25 cellular contexts compared by ENCODE assay signal in genomic region chr11:114088216-114088615, GRCh38. TPM values are rescaled to one million over a fixed set of nuclear protein-coding genes. Genes with fewer than 3 reads are reported as not detected.
DNase-seq lines count a peak whose midpoint lies in the region; ATAC-seq, FAIRE-seq and TF ChIP-seq lines count a peak whose summit lies in the region.
"Had no signal": no experiment of that assay in that cellular context is flagged by ENCODE, and none has a peak within 500 bp of the region (broad histone marks: within the 10 kb centered on the region; RNA-seq: fewer than 3 reads in every experiment).

No MANE protein-coding gene starts in this region.

- POLR2A ChIA-PET in activated CD4-positive, alpha-beta memory T cell treated with anti-CD3 and anti-CD28 coated beads, Interleukin-2, amount 10 ng/mL, durations not matched to agents 7 days and 5 days (lab: Charles Lee): no interaction called here

- ATAC-seq in HG02588 (IDR thresholded peaks at IDR 0.05; ENCODE audit: unreplicated experiment): no peak
- ATAC-seq: CD8-positive, alpha-beta T cell; lower lobe of right lung; pancreas; SK-N-SH treated with all-trans-retinoic acid at 6 μM for 48 hours had no signal

- H3K27me3 ChIP-seq in Loucy (ENCODE audit: insufficient read depth, low read length, poor library complexity, severe bottlenecking) (no peaks in the 10 kb centered on the region), sigmoid colon (no peaks in the 10 kb centered on the region)
- H3K27me3 ChIP-seq: pancreas, Peyer's patch had no signal

- TF ChIP-seq CTCF in 22Rv1 (IDR thresholded peaks at IDR 0.05): no peak
- no peak for TF ChIP-seq CTCF in Loucy (conservative IDR thresholded peaks at IDR 0.05; ENCODE audit: low read length)
- TF ChIP-seq CTCF in sigmoid colon (IDR thresholded peaks at IDR 0.05): no peak

- H3K4me1 ChIP-seq in Loucy (ENCODE audit: insufficient read depth, low read length, poor library complexity, severe bottlenecking) (peaks cover 83% of the 10 kb centered on the region), sigmoid colon (peaks cover 0 to 100% (median 97%) of the 10 kb centered on the region in 4 donors)

- H3K4me3 ChIP-seq in Loucy (ENCODE audit: low read length, poor library complexity, severe bottlenecking): no peak overlapping the region
- H3K4me3 ChIP-seq in sigmoid colon: no peak overlapping the region
- H3K4me3 ChIP-seq: lower lobe of right lung, pancreas, Peyer's patch had no signal

- peaks cover 7% of the 10 kb centered on the region for H3K27me3 Mint-ChIP-seq in activated CD4-positive, alpha-beta memory T cell treated with anti-CD3 and anti-CD28 coated beads, Interleukin-2, amount 10 ng/mL, durations not matched to agents 7 days and 5 days

- no peak overlapping the region for H3K4me3 Mint-ChIP-seq in activated CD4-positive, alpha-beta memory T cell treated with anti-CD3 and anti-CD28 coated beads, Interleukin-2, amount 10 ng/mL, durations not matched to agents 7 days and 5 days
- H3K4me3 Mint-ChIP-seq: activated naive CD8-positive, alpha-beta T cell treated with anti-CD3 and anti-CD28 coated beads, Interleukin-2, amount 10 ng/mL, durations not matched to agents 7 days and 5 days; activated T-helper 1 cell treated with anti-CD3 and anti-CD28 coated beads, Interleukin-12 subunit alpha, Interleukin-12 subunit beta, Interleukin-2, Interleukin-4 antibody, amounts not matched to agents 30 ng/mL and 10 ng/mL and 1 ng/mL, durations not matched to agents 14 hours and 24 hours and 36 hours; CD8-positive, alpha-beta T cell; central memory CD8-positive, alpha-beta T cell; HFFc6 had no signal

- no peak for TF ChIP-seq POLR2A in sigmoid colon (IDR thresholded peaks at IDR 0.05)
- TF ChIP-seq POLR2A in GM12891 (IDR thresholded peaks at IDR 0.05; ENCODE audit: low read depth, low read length): no peak

- H3K4me1 Mint-ChIP-seq in activated CD4-positive, alpha-beta memory T cell treated with anti-CD3 and anti-CD28 coated beads, Interleukin-2, amount 10 ng/mL, durations not matched to agents 7 days and 5 days: peaks cover 25% of the 10 kb centered on the region

- TF ChIP-seq EP300 in sigmoid colon (IDR thresholded peaks at IDR 0.05): no peak

- H3K27ac ChIP-seq in 22Rv1 (peak overlapping the region; percentile 82), cingulate gyrus (ENCODE audit: low read depth, low read length) (peak overlapping the region; percentile 67), sigmoid colon (peak overlapping the region in 1 of 4 donors; percentile 27)
- H3K27ac ChIP-seq: lower lobe of right lung, pancreas, Peyer's patch had no signal

- H3K9me3 ChIP-seq in Loucy (ENCODE audit: insufficient read depth, low read depth, low read length) (no peaks in the 10 kb centered on the region), sigmoid colon (no peaks in the 10 kb centered on the region)
- H3K9me3 ChIP-seq: lower lobe of right lung, pancreas, Peyer's patch had no signal

- WGBS in sigmoid colon, 2 donors: 76 to 85% methylated on average over 9 of the region's 9 CpGs

- no peaks in the 10 kb centered on the region for H3K9me2 ChIP-seq in Loucy (replicated peaks; ENCODE audit: low read depth, low read length)

- no peaks in the 10 kb centered on the region for H3K9me3 Mint-ChIP-seq in activated CD4-positive, alpha-beta memory T cell treated with anti-CD3 and anti-CD28 coated beads, Interleukin-2, amount 10 ng/mL, durations not matched to agents 7 days and 5 days
- H3K9me3 Mint-ChIP-seq: activated naive CD8-positive, alpha-beta T cell treated with anti-CD3 and anti-CD28 coated beads, Interleukin-2, amount 10 ng/mL, durations not matched to agents 7 days and 5 days; activated T-helper 1 cell treated with anti-CD3 and anti-CD28 coated beads, Interleukin-12 subunit alpha, Interleukin-12 subunit beta, Interleukin-2, Interleukin-4 antibody, amounts not matched to agents 30 ng/mL and 10 ng/mL and 1 ng/mL, durations not matched to agents 14 hours and 24 hours and 36 hours; CD8-positive, alpha-beta T cell; central memory CD8-positive, alpha-beta T cell; effector memory CD8-positive, alpha-beta T cell; HFFc6 had no signal

- peak overlapping the region; percentile 42 for H3K9ac ChIP-seq in Loucy (ENCODE audit: low read depth, low read length, poor library complexity, severe bottlenecking)

- no peak overlapping the region for H3K27ac Mint-ChIP-seq in activated CD4-positive, alpha-beta memory T cell treated with anti-CD3 and anti-CD28 coated beads, Interleukin-2, amount 10 ng/mL, durations not matched to agents 7 days and 5 days
- H3K27ac Mint-ChIP-seq: activated T-helper 1 cell treated with anti-CD3 and anti-CD28 coated beads, Interleukin-12 subunit alpha, Interleukin-12 subunit beta, Interleukin-2, Interleukin-4 antibody, amounts not matched to agents 30 ng/mL and 10 ng/mL and 1 ng/mL, durations not matched to agents 14 hours and 24 hours and 36 hours; CD8-positive, alpha-beta T cell; HFFc6 had no signal

- H3F3A ChIP-seq in Loucy (ENCODE audit: low read depth): peaks cover 7% of the 10 kb centered on the region; the same call in 1 of the 2 replicates

- peaks cover 5% of the 10 kb centered on the region for H3K36me3 Mint-ChIP-seq in activated CD4-positive, alpha-beta memory T cell treated with anti-CD3 and anti-CD28 coated beads, Interleukin-2, amount 10 ng/mL, durations not matched to agents 7 days and 5 days (ENCODE audit: low read depth)
- H3K36me3 Mint-ChIP-seq: CD8-positive, alpha-beta T cell had no signal

- H3K36me3 ChIP-seq in Loucy (ENCODE audit: insufficient read depth, low read length) (no peaks in the 10 kb centered on the region), sigmoid colon (peaks cover 8 to 62% (median 20%) of the 10 kb centered on the region in 4 donors)

- DNase-seq in sigmoid colon: peak; percentile 32
- DNase-seq in GM12891 (ENCODE audit: insufficient read length, low spot score): no peak
- DNase-seq in activated CD4-positive, alpha-beta memory T cell treated with anti-CD3 and anti-CD28 coated beads, Interleukin-2, amount 10 ng/mL, durations not matched to agents 7 days and 5 days: no peak
- no peak for DNase-seq in mesenteric fat pad (ENCODE audit: low spot score)
- DNase-seq: activated CD4-positive, CD25-positive, alpha-beta regulatory T cell; activated CD8-positive, alpha-beta memory T cell treated with anti-CD3 and anti-CD28 coated beads for 24 hours; activated naive CD8-positive, alpha-beta T cell treated with anti-CD3 and anti-CD28 coated beads, Interleukin-2, amount 10 ng/mL, durations not matched to agents 7 days and 5 days; CD8-positive, alpha-beta T cell; DND-41; effector memory CD8-positive, alpha-beta T cell; HFFc6; lower lobe of right lung; NCI-H187; Peyer's patch; small intestine; stimulated activated CD4-positive, alpha-beta T cell treated with anti-CD3 and anti-CD28 coated beads, Interleukin-4, amount 100 ng/mL, for 4 hours; T-helper 9 cell had no signal

- no peak overlapping the region for H3K4me2 ChIP-seq in Loucy (ENCODE audit: low read depth, low read length, poor library complexity, severe bottlenecking)

- H3K79me2 ChIP-seq in Loucy (ENCODE audit: insufficient read depth, low read length): peaks cover 4% of the 10 kb centered on the region; the same call in 1 of the 2 replicates

- CTCF ChIA-PET in activated CD4-positive, alpha-beta memory T cell treated with anti-CD3 and anti-CD28 coated beads, Interleukin-2, amount 10 ng/mL, durations not matched to agents 7 days and 5 days (lab: Charles Lee): no interaction called here

- no peak for FAIRE-seq in GM12891 (lab: Jason Lieb, UNC)
- FAIRE-seq: pancreas, small intestine had no signal

- H2AFZ ChIP-seq in Loucy (ENCODE audit: low read length): no peak overlapping the region

- intact Hi-C loops in sigmoid colon (cut with DNase I): no loop called here

- no peaks in the 10 kb centered on the region for H4K20me1 ChIP-seq in Loucy (ENCODE audit: insufficient read depth, low read length, poor library complexity, severe bottlenecking)

TF ChIP-seq in GM12891, 5 proteins besides CTCF, POLR2A, EP300 and RAD21:
- TF ChIP-seq POLR2AphosphoS5 (IDR thresholded peaks at IDR 0.05; ENCODE audit: low read depth, low read length): no peak
- no peak for TF ChIP-seq SPI1 (IDR thresholded peaks at IDR 0.05; ENCODE audit: low read depth, low read length)
- TF ChIP-seq TAF1 (IDR thresholded peaks at IDR 0.05; ENCODE audit: low read depth, low read length): no peak
- no peak for TF ChIP-seq POU2F2 (IDR thresholded peaks at IDR 0.05; ENCODE audit: low read depth, low read length)
- no peak for TF ChIP-seq PAX5 (IDR thresholded peaks at IDR 0.05; ENCODE audit: insufficient read depth, low read length, severe bottlenecking)

RNA-seq across cellular contexts. Expression of gene ZBTB16, which starts 28.7 kb away (rescaled TPM):
- total RNA-seq in sigmoid colon: 100 to 1,000 TPM in 3 of 4 donors, 10 to 100 TPM in 1; 99.5 to 197 (median 129) TPM
- polyA plus RNA-seq in sigmoid colon: 10 to 100 TPM in 2 of 3 donors, 1 to 10 TPM in 1; 9.9 to 34.4 (median 11.4) TPM
- polyA plus RNA-seq in GM12891 (2012; ENCODE audit: low read depth, missing spikeins): not detected
- 10 to 100 TPM; 11.0 to 11.8 TPM for total RNA-seq in activated CD4-positive, alpha-beta memory T cell treated with anti-CD3 and anti-CD28 coated beads, Interleukin-2, amount 10 ng/mL, durations not matched to agents 7 days and 5 days
- 196 TPM for total RNA-seq in mesenteric fat pad
- total RNA-seq: HFFc6 had no signal

Comparison
In these comparisons a context has a peak if more than half of its experiments do, and no peak if none do; other contexts are left out.
1. RNA of gene ZBTB16, which starts 28.7 kb away (total RNA-seq): 196 TPM in mesenteric fat pad (single experiment) and 99.5 to 197 TPM in sigmoid colon; 11.0 to 11.8 TPM in activated CD4-positive, alpha-beta memory T cell treated with anti-CD3 and anti-CD28 coated beads, Interleukin-2, amount 10 ng/mL, durations not matched to agents 7 days and 5 days; every median in the first group is over 4 times any median in the second.